Comparison of ENCODE assay signal across 8 cellular contexts in genomic region chr10:84026821-84027257, GRCh38.
DNase-seq lines count a peak whose midpoint lies in the region; TF ChIP-seq lines count a peak whose summit lies in the region.

No MANE protein-coding gene starts in this region.

- intact Hi-C loops in Caco-2 (cut with micrococcal nuclease; ENCODE audit: unreplicated experiment), result loop anchor here (2.0 kb wide), 1 partner anchor 70 kb away; no protein-coding TSS in a partner anchor

- H3K27ac Mint-ChIP-seq in Caco-2 (ENCODE audit: unreplicated experiment), result no peak overlapping the region

- no peaks in the 10 kb centered on the region for H3K36me3 Mint-ChIP-seq in Caco-2 (ENCODE audit: insufficient read depth, unreplicated experiment)

- POLR2A ChIA-PET in Caco-2 (lab: Charles Lee), result interaction anchor here (0.5 kb wide), 1 partner anchor 112 kb away, joined by 7 read pairs; no protein-coding TSS in a partner anchor

- no peak overlapping the region for H3K27ac ChIP-seq in iPS DF 6.9 (ENCODE audit: low read length)

- no peaks in the 10 kb centered on the region for H3K27me3 Mint-ChIP-seq in Caco-2 (ENCODE audit: insufficient read depth, unreplicated experiment)

- no TSS peak for BruUV-seq in Caco-2 (replicated peaks; lab: Mats Ljungman, UMichigan)

- H3K9me3 ChIP-seq in Caco-2, result no peaks in the 10 kb centered on the region
- H3K9me3 ChIP-seq in iPS DF 6.9 (ENCODE audit: control insufficient read depth, insufficient read depth, low read length), result no peaks in the 10 kb centered on the region

- CTCF ChIA-PET in Caco-2 (lab: Charles Lee), result interaction anchor here (0.6 to 1.6 kb wide), 12 partner anchors 10 to 1791 kb away, joined by 3 to 13 read pairs (median 4); no protein-coding TSS in a partner anchor

- H3K4me3 ChIP-seq in Caco-2 (ENCODE audit: low read depth, low read length) (no peak overlapping the region), H7 (ENCODE audit: insufficient read depth, low read depth, low read length) (no peak overlapping the region), iPS DF 6.9 (ENCODE audit: low read length) (no peak overlapping the region)

- peak; percentile 68 to 86 for TF ChIP-seq CTCF in Caco-2 (IDR thresholded peaks at IDR 0.05; ENCODE audit: insufficient read depth in 1 of 2, low read depth in 1 of 2, low read length in 1 of 2, severe bottlenecking in 1 of 2, unreplicated experiment in 1 of 2)

- H3K4me1 Mint-ChIP-seq in Caco-2 (ENCODE audit: low read depth, unreplicated experiment), result no peaks in the 10 kb centered on the region

- no peaks in the 10 kb centered on the region for H3K4me1 ChIP-seq in Caco-2
- H3K4me1 ChIP-seq in iPS DF 6.9 (ENCODE audit: control insufficient read depth, insufficient read depth, low read length), result peaks cover 1% of the 10 kb centered on the region; the same call in 1 of the 2 replicates

- H3K27me3 ChIP-seq in Caco-2 (replicated peaks; ENCODE audit: control insufficient read depth, insufficient read depth, low read length) (no peaks in the 10 kb centered on the region), H7 (ENCODE audit: control insufficient read depth, insufficient read depth, low read length) (no peaks in the 10 kb centered on the region), iPS DF 6.9 (ENCODE audit: control insufficient read depth, insufficient read depth, low read length) (no peaks in the 10 kb centered on the region)

- DNase-seq in Caco-2, result peak in 1 of 2 experiments; percentile 41
- DNase-seq in H7, result peak; percentile 64
- DNase-seq in RPMI8226, result peak; percentile 23
- peak; percentile 7 for DNase-seq in iPS DF 6.9 (ENCODE audit: low read depth, low spot score)
- no peak for DNase-seq in occipital lobe (lab: John Stamatoyannopoulos, UW)
- DNase-seq in activated CD4-positive, CD25-positive, alpha-beta regulatory T cell treated with anti-CD3 and anti-CD28 coated beads, Interleukin-2, amount 50 U/mL, for 72 hours, result no peak
- no peak for DNase-seq in central memory CD4-positive, alpha-beta T cell
- no peak for DNase-seq in HuH-7.5 (ENCODE audit: low spot score)

- peaks cover 15% of the 10 kb centered on the region for H3K9me3 Mint-ChIP-seq in Caco-2 (ENCODE audit: unreplicated experiment)

- no peak overlapping the region for H3K4me3 Mint-ChIP-seq in Caco-2 (ENCODE audit: unreplicated experiment)

- H3K36me3 ChIP-seq in Caco-2 (ENCODE audit: control insufficient read depth, insufficient read depth, low read length) (no peaks in the 10 kb centered on the region), H7 (replicated peaks; ENCODE audit: control insufficient read depth, insufficient read depth, low read length) (no peaks in the 10 kb centered on the region), iPS DF 6.9 (ENCODE audit: control insufficient read depth, insufficient read depth, low read length) (no peaks in the 10 kb centered on the region)

Comparison
In these comparisons a context has a peak if more than half of its experiments do, and no peak if none do; other contexts are left out.
1. DNase-seq: peak in H7 (single experiment), RPMI8226 (single experiment) and iPS DF 6.9 (single experiment); none in occipital lobe (single experiment), activated CD4-positive, CD25-positive, alpha-beta regulatory T cell treated with anti-CD3 and anti-CD28 coated beads, Interleukin-2, amount 50 U/mL, for 72 hours (single experiment), central memory CD4-positive, alpha-beta T cell (single experiment) and HuH-7.5 (single experiment).